8 cellular contexts compared by ENCODE assay signal in the genomic region with DNA sequence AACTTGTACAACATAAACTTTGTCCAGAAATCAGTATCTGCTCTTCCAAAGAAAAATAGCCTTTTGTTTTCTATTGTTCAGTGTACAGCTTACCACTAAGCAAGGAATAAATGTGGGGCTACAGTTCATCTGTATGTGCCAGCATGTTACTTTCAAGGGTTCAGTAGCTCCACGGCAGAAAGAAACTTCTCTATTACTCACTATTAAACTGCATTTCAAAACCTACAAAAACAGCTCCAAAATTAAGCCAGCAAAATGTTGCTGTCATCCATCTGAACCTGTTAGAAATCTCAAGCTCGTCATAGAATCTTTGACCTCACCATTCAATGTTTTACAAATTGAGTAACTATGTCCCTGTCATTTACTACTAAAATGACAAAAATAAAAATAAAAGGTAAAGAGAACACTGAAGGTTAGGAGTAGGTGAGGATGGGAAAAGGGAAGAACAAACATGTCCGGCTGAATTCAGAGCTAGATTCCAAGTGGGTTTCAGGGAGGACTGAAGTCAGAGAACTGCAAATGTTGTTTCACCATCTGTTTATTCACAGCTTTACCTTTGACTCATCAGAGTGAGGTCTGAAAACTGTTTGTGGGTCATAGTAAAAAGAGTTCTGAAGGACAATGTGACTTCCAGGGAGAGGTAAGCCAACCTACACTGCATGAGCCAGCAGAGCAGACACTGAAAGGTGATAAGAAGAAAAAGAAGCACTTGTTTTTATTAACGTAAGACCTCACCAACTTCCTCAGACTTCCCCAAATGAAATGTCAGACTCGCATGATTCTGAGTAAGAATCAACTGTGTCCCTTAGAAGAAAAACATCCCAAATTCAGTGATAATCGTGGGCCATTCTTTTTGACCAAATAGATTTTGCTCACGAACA.
DNase-seq lines count a peak whose midpoint lies in the region; ATAC-seq and TF ChIP-seq lines count a peak whose summit lies in the region.

No MANE protein-coding gene starts in this region.

- in situ Hi-C loops in GM13977 (cut with MboI; ENCODE audit: low pct_unique_long_range_greater_than_20kb, low sequenced_read_pairs, unreplicated experiment), result no loop called here

- no peak overlapping the region for H3K4me3 Mint-ChIP-seq in chondrocyte (ENCODE audit: unreplicated experiment)
- no peak overlapping the region for H3K4me3 Mint-ChIP-seq in neural progenitor cell

- no peak overlapping the region for H3K9ac ChIP-seq in neural progenitor cell

- no peaks in the 10 kb centered on the region for H3K9me3 ChIP-seq in DOHH2 (ENCODE audit: control insufficient read depth, insufficient read depth, low read length)
- no peaks in the 10 kb centered on the region for H3K9me3 ChIP-seq in neural progenitor cell (ENCODE audit: low read depth)

- H3K27ac Mint-ChIP-seq in chondrocyte (ENCODE audit: unreplicated experiment) (peak overlapping the region; percentile 74), neural progenitor cell (peak overlapping the region; percentile 38)

- H3K9me3 Mint-ChIP-seq in chondrocyte (ENCODE audit: low read depth) (no peaks in the 10 kb centered on the region), neural progenitor cell (peaks cover 3% of the 10 kb centered on the region)

- no peaks in the 10 kb centered on the region for H3K36me3 ChIP-seq in DOHH2 (ENCODE audit: control insufficient read depth, low read length)
- H3K36me3 ChIP-seq in neural progenitor cell, result no peaks in the 10 kb centered on the region

- H3K4me1 ChIP-seq in DOHH2 (ENCODE audit: control insufficient read depth, low read length) (peaks cover 46% of the 10 kb centered on the region), neural progenitor cell (peaks cover 34% of the 10 kb centered on the region)

- no peaks in the 10 kb centered on the region for H3F3A ChIP-seq in DOHH2 (ENCODE audit: control insufficient read depth, insufficient read depth)
- peaks cover 3% of the 10 kb centered on the region for H3F3A ChIP-seq in neural progenitor cell (ENCODE audit: low read depth)

- H3K27me3 ChIP-seq in DOHH2 (ENCODE audit: control insufficient read depth, low read length) (no peaks in the 10 kb centered on the region; the same call in 1 of the 2 replicates), neural progenitor cell (no peaks in the 10 kb centered on the region)

- H2AFZ ChIP-seq in neural progenitor cell (replicated peaks), result no peak overlapping the region

- peaks cover 50% of the 10 kb centered on the region for H3K4me1 Mint-ChIP-seq in chondrocyte (ENCODE audit: low read depth)
- peaks cover 42% of the 10 kb centered on the region for H3K4me1 Mint-ChIP-seq in neural progenitor cell

- H4K20me1 ChIP-seq in DOHH2 (ENCODE audit: control insufficient read depth, insufficient read depth, low read depth, low read length) (no peaks in the 10 kb centered on the region), neural progenitor cell (ENCODE audit: low read depth) (no peaks in the 10 kb centered on the region)

- no peak for TF ChIP-seq CTCF in DOHH2 (IDR thresholded peaks at IDR 0.05; ENCODE audit: low read depth, low read length, poor library complexity, severe bottlenecking)
- no peak for TF ChIP-seq CTCF in chondrocyte (IDR thresholded peaks at IDR 0.05)
- TF ChIP-seq CTCF in neural progenitor cell (IDR thresholded peaks at IDR 0.05), result no peak
- no peak for TF ChIP-seq CTCF in GM13977 (IDR thresholded peaks at IDR 0.05; ENCODE audit: extremely low read depth, insufficient read depth, missing control alignments)

- H3K36me3 Mint-ChIP-seq in chondrocyte (ENCODE audit: low read depth) (no peaks in the 10 kb centered on the region), neural progenitor cell (no peaks in the 10 kb centered on the region)

- peak; percentile 26 for DNase-seq in NAMALWA (ENCODE audit: low spot score)
- DNase-seq in chondrocyte (ENCODE audit: low spot score), result no peak
- no peak for DNase-seq in neural progenitor cell (ENCODE audit: low spot score)
- DNase-seq in NCI-H187 treated with DMSO at 0.1 percent for 48 hours (lab: John Stamatoyannopoulos, UW), result no peak
- DNase-seq in GM13977 (ENCODE audit: low spot score), result no peak

- H3K9me2 ChIP-seq in DOHH2 (replicated peaks; ENCODE audit: control insufficient read depth, low read length), result no peaks in the 10 kb centered on the region

- H3K27ac ChIP-seq in DOHH2 (ENCODE audit: low read depth, low read length), result no peak overlapping the region
- no peak overlapping the region for H3K27ac ChIP-seq in neural progenitor cell

- H3K4me3 ChIP-seq in DOHH2 (ENCODE audit: low read length) (peak overlapping the region; percentile 66), neural progenitor cell (no peak overlapping the region)

- H3K27me3 Mint-ChIP-seq in chondrocyte (ENCODE audit: low read depth) (no peaks in the 10 kb centered on the region), neural progenitor cell (ENCODE audit: insufficient read depth, low read depth) (peaks cover 2% of the 10 kb centered on the region)

- ATAC-seq in HG03457 (IDR thresholded peaks at IDR 0.05; ENCODE audit: unreplicated experiment) (no peak), HG03159 (IDR thresholded peaks at IDR 0.05; ENCODE audit: unreplicated experiment) (no peak)

- H3K79me2 ChIP-seq in DOHH2 (ENCODE audit: control insufficient read depth, low read length) (no peaks in the 10 kb centered on the region), neural progenitor cell (ENCODE audit: low read depth) (no peaks in the 10 kb centered on the region)

- H3K4me2 ChIP-seq in DOHH2 (ENCODE audit: low read length) (peak overlapping the region; percentile 63), neural progenitor cell (no peak overlapping the region)
